35 cellular contexts compared by ENCODE assay signal in genomic region chr7:153859239-153859638, GRCh38.
"Had no signal": no experiment of that assay in that cellular context is flagged by ENCODE, and none has a peak within 500 bp of the region (broad histone marks: within the 10 kb centered on the region; RNA-seq: fewer than 3 reads in every experiment).

No MANE protein-coding gene starts in this region.

- H3K27me3 ChIP-seq: MG63 had no signal

- H3K9me3 ChIP-seq: MG63 had no signal

- DNase-seq: Karpas-422, Kasumi-1, MG63, MM.1S, MV-4-11, NCI-H1048, NCI-H1092, NCI-H1092 treated with DMSO at 0.1 percent for 48 hours, NCI-H1105, NCI-H1105 treated with DMSO at 0.1 percent for 48 hours, NCI-H1417, NCI-H1417 treated with DMSO at 0.1 percent for 48 hours, NCI-H1436, NCI-H1436 treated with DMSO at 0.1 percent for 48 hours, NCI-H146, NCI-H1694, NCI-H1694 treated with DMSO at 0.1 percent for 48 hours, NCI-H187, NCI-H187 treated with DMSO at 0.1 percent for 48 hours, NCI-H1930, NCI-H2029, NCI-H2029 treated with DMSO at 0.1 percent for 48 hours, NCI-H2081, NCI-H2081 treated with DMSO at 0.1 percent for 48 hours, NCI-H2107, NCI-H2171, NCI-H2171 treated with DMSO at 0.1 percent for 48 hours, NCI-H2227 treated with DMSO at 0.1 percent for 48 hours, NCI-H226, NCI-H345, NCI-H446, NCI-H446 treated with DMSO at 0.1 percent for 48 hours, NCI-H510A, NCI-H510A treated with DMSO at 0.1 percent for 48 hours, NCI-H524 had no signal

- H3K36me3 ChIP-seq: MG63 had no signal

- H3K4me3 ChIP-seq: MG63 had no signal
